19 cellular contexts compared by ENCODE assay signal in the genomic region with DNA sequence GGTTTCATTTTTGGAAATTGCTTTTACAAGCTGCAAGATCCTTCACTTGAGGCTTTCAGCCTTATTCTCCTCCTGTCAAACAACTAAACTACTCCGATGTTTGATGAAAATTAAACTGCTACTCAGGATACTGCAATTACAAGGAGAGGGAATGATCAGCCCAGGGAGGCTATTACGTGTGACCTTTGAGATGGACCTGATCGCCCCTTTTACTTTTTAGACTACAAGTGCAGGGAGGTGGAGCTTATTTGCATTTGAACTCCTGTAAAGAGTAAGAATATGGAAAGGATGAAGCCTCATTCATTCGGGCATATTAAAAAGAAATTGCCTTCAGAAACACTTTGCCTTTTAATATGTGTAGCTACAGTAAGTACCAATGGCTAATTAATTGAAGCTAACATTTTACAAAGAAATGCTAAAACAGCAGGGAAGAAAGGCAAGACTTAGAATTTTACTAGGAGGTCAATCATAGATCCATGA.
DNase-seq lines count a peak whose midpoint lies in the region; ATAC-seq and TF ChIP-seq lines count a peak whose summit lies in the region.
"Had no signal": no experiment of that assay in that cellular context is flagged by ENCODE, and none has a peak within 500 bp of the region (broad histone marks: within the 10 kb centered on the region; RNA-seq: fewer than 3 reads in every experiment).

No MANE protein-coding gene starts in this region.

- peak overlapping the region in 1 of 2 donors; percentile 14 for H3K9ac ChIP-seq in duodenal mucosa (ENCODE audit: low read depth in 1 of 2, low read length in 2 of 2)

- no peaks in the 10 kb centered on the region for H3K36me3 ChIP-seq in CD4-positive, alpha-beta memory T cell (ENCODE audit: insufficient read depth, low read length)
- H3K36me3 ChIP-seq in HEK293 (ENCODE audit: control insufficient read depth in 2 of 2, insufficient read depth in 1 of 2, low read length in 2 of 2) (no peaks in the 10 kb centered on the region), duodenal mucosa (ENCODE audit: control insufficient read depth in 1 of 2, insufficient read depth in 2 of 2, low read length in 2 of 2) (no peaks in the 10 kb centered on the region)
- H3K36me3 ChIP-seq: ascending aorta, left lung, SJSA1, tibial artery, WERI-Rb-1 had no signal

- POLR2A ChIA-PET in CD4-positive, alpha-beta memory T cell (lab: Charles Lee; ENCODE audit: partially characterized antibody), result interaction anchor here (0.7 kb wide), 1 partner anchor 663 kb away, joined by 4 read pairs; no protein-coding TSS in a partner anchor
- POLR2A ChIA-PET in HEK293 (lab: Yijun Ruan, JAX), result no interaction called here

- DNase-seq in CD4-positive, alpha-beta memory T cell, result no peak
- no peak for DNase-seq in natural killer cell
- DNase-seq in NCI-H2081 (lab: John Stamatoyannopoulos, UW), result no peak
- DNase-seq in activated T-cell treated with anti-CD3 and anti-CD28 coated beads, Interleukin-2, amount 50 U/mL, for 48 hours, result no peak
- DNase-seq: activated T-cell treated with anti-CD3 and anti-CD28 coated beads, Interleukin-2, amount 50 U/mL, for 24 hours; effector CD4-positive, alpha-beta T cell; left lung; NCI-H1436 treated with DMSO at 0.1 percent for 48 hours; occipital lobe; tibial artery; WERI-Rb-1 had no signal

- peaks cover 11% of the 10 kb centered on the region for H3K4me1 ChIP-seq in CD4-positive, alpha-beta memory T cell (ENCODE audit: insufficient read depth, low read length)
- H3K4me1 ChIP-seq in HEK293 (ENCODE audit: control insufficient read depth, insufficient read depth, low read length) (peaks cover 19% of the 10 kb centered on the region), duodenal mucosa (ENCODE audit: control insufficient read depth in 1 of 2, insufficient read depth in 2 of 2, low read length in 2 of 2) (peaks cover 36 to 40% of the 10 kb centered on the region in 2 donors)

- H3K27ac ChIP-seq in CD4-positive, alpha-beta memory T cell (ENCODE audit: low read depth, low read length), result no peak overlapping the region
- H3K27ac ChIP-seq in HEK293 (ENCODE audit: extremely low read depth, low read depth, low read length) (no peak overlapping the region), duodenal mucosa (ENCODE audit: low read depth, low read length) (no peak overlapping the region)
- H3K27ac ChIP-seq: left lung, SJSA1, WERI-Rb-1 had no signal

- H3K27me3 Mint-ChIP-seq in CD4-positive, alpha-beta memory T cell, result peaks cover 1 to 3% of the 10 kb centered on the region in 2 donors
- peaks cover 19 to 33% of the 10 kb centered on the region in 2 donors for H3K27me3 Mint-ChIP-seq in natural killer cell (ENCODE audit: low read depth in 2 of 2)

- ATAC-seq in natural killer cell, result no peak
- ATAC-seq in GM21423 (IDR thresholded peaks at IDR 0.05; ENCODE audit: unreplicated experiment), result no peak
- no peak for ATAC-seq in GM21360 (IDR thresholded peaks at IDR 0.05; ENCODE audit: unreplicated experiment)
- ATAC-seq: HepG2, left lung had no signal

- H3K27me3 ChIP-seq in CD4-positive, alpha-beta memory T cell (ENCODE audit: insufficient read depth, low read length), result peaks cover 4% of the 10 kb centered on the region
- H3K27me3 ChIP-seq in duodenal mucosa (ENCODE audit: control insufficient read depth in 1 of 2, insufficient read depth in 2 of 2, low read length in 2 of 2), result no peaks in the 10 kb centered on the region
- H3K27me3 ChIP-seq: ascending aorta, SJSA1, tibial artery had no signal

- no peak overlapping the region for H3K4me3 ChIP-seq in CD4-positive, alpha-beta memory T cell (ENCODE audit: low read length in 2 of 2)
- H3K4me3 ChIP-seq in HEK293 (ENCODE audit: low read depth, low read length) (no peak overlapping the region), duodenal mucosa (ENCODE audit: low read depth in 1 of 2, low read length in 2 of 2) (peak overlapping the region; percentile 64 to 67)
- H3K4me3 ChIP-seq: SJSA1 had no signal

- H3K27ac Mint-ChIP-seq in CD4-positive, alpha-beta memory T cell, result no peak overlapping the region
- H3K27ac Mint-ChIP-seq in natural killer cell, result no peak overlapping the region
- H3K27ac Mint-ChIP-seq: activated T-cell treated with anti-CD3 and anti-CD28 coated beads, Interleukin-2, amount 50 U/mL, for 24 hours; CD14-positive monocyte had no signal

- H3K9me3 Mint-ChIP-seq in CD4-positive, alpha-beta memory T cell, result no peaks in the 10 kb centered on the region
- no peaks in the 10 kb centered on the region for H3K9me3 Mint-ChIP-seq in natural killer cell
- H3K9me3 Mint-ChIP-seq: activated T-cell treated with anti-CD3 and anti-CD28 coated beads, Interleukin-2, amount 50 U/mL, for 24 hours had no signal

- no peaks in the 10 kb centered on the region for H3K9me3 ChIP-seq in CD4-positive, alpha-beta memory T cell (ENCODE audit: control insufficient read depth in 1 of 2, low read length in 2 of 2)
- no peaks in the 10 kb centered on the region; the same call in 1 of the 2 replicates for H3K9me3 ChIP-seq in HEK293 (ENCODE audit: control insufficient read depth, insufficient read depth, low read depth, low read length)
- H3K9me3 ChIP-seq in duodenal mucosa (ENCODE audit: control insufficient read depth in 1 of 2, low read length in 2 of 2), result no peaks in the 10 kb centered on the region
- H3K9me3 ChIP-seq: ascending aorta, left lung, tibial artery had no signal

- peaks cover 4 to 11% (median 8%) of the 10 kb centered on the region in 4 donors for H3K4me1 Mint-ChIP-seq in CD4-positive, alpha-beta memory T cell
- peaks cover 11 to 12% of the 10 kb centered on the region in 2 donors for H3K4me1 Mint-ChIP-seq in natural killer cell

- TF ChIP-seq CTCF in HEK293 (tag by site-specific recombination; IDR thresholded peaks at IDR 0.05) (no peak), natural killer cell (IDR thresholded peaks at IDR 0.05) (no peak)

- H3K36me3 Mint-ChIP-seq in CD4-positive, alpha-beta memory T cell, result no peaks in the 10 kb centered on the region
- no peaks in the 10 kb centered on the region for H3K36me3 Mint-ChIP-seq in natural killer cell

- CTCF ChIA-PET in CD4-positive, alpha-beta memory T cell (lab: Charles Lee; ENCODE audit: partially characterized antibody), result interaction anchor here (5.5 kb wide), 1 partner anchor 25 kb away, joined by 102 read pairs; no protein-coding TSS in a partner anchor
- CTCF ChIA-PET in HEK293 (lab: Yijun Ruan, JAX), result interaction anchor here (0.6 to 1.2 kb wide), 6 partner anchors 13 to 1632 kb away, joined by 3 to 12 read pairs (median 4); no protein-coding TSS in a partner anchor

- H3K4me3 Mint-ChIP-seq in CD4-positive, alpha-beta memory T cell, result peak overlapping the region in 7 of 8 donors; percentile 55 to 79 (median 64)
- H3K4me3 Mint-ChIP-seq in natural killer cell, result peak overlapping the region; percentile 78

- intact Hi-C loops in CD4-positive, alpha-beta memory T cell (cut with micrococcal nuclease), result no loop called here
- intact Hi-C loops in natural killer cell (cut with micrococcal nuclease), result no loop called here

TF ChIP-seq in HEK293, 187 proteins besides CTCF, POLR2A, EP300 and RAD21:
- TF ChIP-seq FEZF1 (tag by site-specific recombination; IDR thresholded peaks at IDR 0.05) (0 out of 2 replicates have a peak, but pooled peaks have one; percentile 47), ZSCAN30 (tag by site-specific recombination; IDR thresholded peaks at IDR 0.05) (no peak), ZNF221 (tag by site-specific recombination; IDR thresholded peaks at IDR 0.05; ENCODE audit: borderline replicate concordance) (no peak)
- TF ChIP-seq, protein P1, sequence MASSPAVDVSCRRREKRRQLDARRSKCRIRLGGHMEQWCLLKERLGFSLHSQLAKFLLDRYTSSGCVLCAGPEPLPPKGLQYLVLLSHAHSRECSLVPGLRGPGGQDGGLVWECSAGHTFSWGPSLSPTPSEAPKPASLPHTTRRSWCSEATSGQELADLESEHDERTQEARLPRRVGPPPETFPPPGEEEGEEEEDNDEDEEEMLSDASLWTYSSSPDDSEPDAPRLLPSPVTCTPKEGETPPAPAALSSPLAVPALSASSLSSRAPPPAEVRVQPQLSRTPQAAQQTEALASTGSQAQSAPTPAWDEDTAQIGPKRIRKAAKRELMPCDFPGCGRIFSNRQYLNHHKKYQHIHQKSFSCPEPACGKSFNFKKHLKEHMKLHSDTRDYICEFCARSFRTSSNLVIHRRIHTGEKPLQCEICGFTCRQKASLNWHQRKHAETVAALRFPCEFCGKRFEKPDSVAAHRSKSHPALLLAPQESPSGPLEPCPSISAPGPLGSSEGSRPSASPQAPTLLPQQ (tag by site-specific recombination; IDR thresholded peaks at IDR 0.05), result 0 out of 2 replicates have a peak, but pooled peaks have one; percentile 12

Comparison
In these comparisons a context has a peak if more than half of its experiments do, and no peak if none do; other contexts are left out.
1. H3K4me3 ChIP-seq: peak in duodenal mucosa (2 of 2); none in CD4-positive, alpha-beta memory T cell (0 of 2) and HEK293 (single experiment).